In the genomic region with DNA sequence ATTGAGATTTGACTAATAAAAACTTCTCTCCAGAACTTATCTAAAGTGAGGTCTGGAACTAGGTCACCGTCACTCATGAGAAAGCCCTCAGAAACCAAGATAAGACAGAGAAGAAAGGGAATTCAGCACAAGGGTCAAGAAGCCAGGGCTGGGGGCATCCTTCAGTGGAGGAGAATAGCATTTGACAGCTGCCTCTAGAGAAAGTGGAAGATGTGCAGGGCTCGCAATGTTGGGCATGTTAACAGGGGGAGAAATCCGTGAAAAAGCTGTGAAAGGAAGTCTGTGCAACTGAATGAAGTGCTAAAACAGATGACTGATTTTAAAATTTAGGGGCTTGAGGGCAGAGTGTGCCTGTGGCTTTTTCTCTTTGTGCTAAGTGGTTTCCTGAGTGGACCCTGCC, we compare ENCODE assay signal across 25 cellular contexts.
"Had no signal": no experiment of that assay in that cellular context is flagged by ENCODE, and none has a peak within 500 bp of the region (broad histone marks: within the 10 kb centered on the region; RNA-seq: fewer than 3 reads in every experiment).

No MANE protein-coding gene starts in this region.

- H3K27me3 ChIP-seq: breast epithelium, gastrocnemius medialis, ovary, spleen, transverse colon had no signal

- H3K36me3 ChIP-seq: breast epithelium, gastrocnemius medialis, ovary, spleen, transverse colon had no signal

- H3K9me3 ChIP-seq: breast epithelium, gastrocnemius medialis, ovary, spleen, transverse colon had no signal

- H3K27me3 Mint-ChIP-seq: activated CD4-positive, alpha-beta T cell treated with anti-CD3 and anti-CD28 coated beads for 36 hours had no signal

- H3K36me3 Mint-ChIP-seq: natural killer cell had no signal

- DNase-seq: activated CD4-positive, alpha-beta T cell treated with anti-CD3 and anti-CD28 coated beads for 36 hours; activated CD4-positive, alpha-beta T cell treated with anti-CD3 and anti-CD28 coated beads, Interleukin-2, amount 50 U/mL, for 4 hours; activated CD4-positive, CD25-positive, alpha-beta regulatory T cell; activated CD8-positive, alpha-beta memory T cell treated with anti-CD3 and anti-CD28 coated beads for 24 hours; activated CD8-positive, alpha-beta memory T cell treated with anti-CD3 and anti-CD28 coated beads, Interleukin-2, amount 50 U/mL, for 4 hours; activated gamma-delta T cell; activated naive CD4-positive, alpha-beta T cell treated with anti-CD3 and anti-CD28 coated beads, Interleukin-2, amount 50 U/mL, for 16 hours; activated T-cell treated with anti-CD3 and anti-CD28 coated beads, Interleukin-2, amount 50 U/mL, for 1 hour; dermis blood vessel endothelial cell; effector CD8-positive, alpha-beta T cell; gastrocnemius medialis; hippocampal formation; kidney; left colon; natural killer cell; ovary; right cardiac atrium; spleen; stimulated activated naive CD4-positive, alpha-beta T cell; T-helper 1 cell; transverse colon had no signal

- H3K27ac ChIP-seq: breast epithelium, ovary, spleen, transverse colon had no signal

- FAIRE-seq: colon, kidney had no signal

- H3K4me3 Mint-ChIP-seq: activated CD4-positive, alpha-beta T cell treated with anti-CD3 and anti-CD28 coated beads for 36 hours; activated T-helper 1 cell treated with anti-CD3 and anti-CD28 coated beads, Interleukin-12 subunit alpha, Interleukin-12 subunit beta, Interleukin-2, Interleukin-4 antibody, amounts not matched to agents 30 ng/mL and 10 ng/mL and 1 ng/mL, durations not matched to agents 14 hours and 24 hours and 36 hours; natural killer cell; T-helper 2 cell treated with Interferon-gamma antibody and Interleukin-4, amounts not matched to agents 5 μg/mL and 100 μg/mL, for 36 hours had no signal

- H3K4me1 ChIP-seq: breast epithelium, spleen, transverse colon had no signal

- ATAC-seq: activated CD4-positive, alpha-beta T cell treated with anti-CD3 and anti-CD28 coated beads for 36 hours; gastrocnemius medialis; left colon; natural killer cell; right cardiac atrium had no signal

- H3K9me3 Mint-ChIP-seq: activated T-helper 1 cell treated with anti-CD3 and anti-CD28 coated beads, Interleukin-12 subunit alpha, Interleukin-12 subunit beta, Interleukin-2, Interleukin-4 antibody, amounts not matched to agents 30 ng/mL and 10 ng/mL and 1 ng/mL, durations not matched to agents 14 hours and 24 hours and 36 hours; natural killer cell; T-helper 2 cell treated with Interferon-gamma antibody and Interleukin-4, amounts not matched to agents 5 μg/mL and 100 μg/mL, for 36 hours had no signal

- H3K4me3 ChIP-seq: breast epithelium, gastrocnemius medialis, ovary, spleen, transverse colon had no signal

- H3K27ac Mint-ChIP-seq: activated CD4-positive, alpha-beta T cell treated with anti-CD3 and anti-CD28 coated beads for 36 hours; activated T-helper 1 cell treated with anti-CD3 and anti-CD28 coated beads, Interleukin-12 subunit alpha, Interleukin-12 subunit beta, Interleukin-2, Interleukin-4 antibody, amounts not matched to agents 30 ng/mL and 10 ng/mL and 1 ng/mL, durations not matched to agents 14 hours and 24 hours and 36 hours; natural killer cell; T-helper 2 cell treated with Interferon-gamma antibody and Interleukin-4, amounts not matched to agents 5 μg/mL and 100 μg/mL, for 36 hours had no signal
